In genomic region chr14:61460853-61461611, GRCh38 we compare ENCODE assay signal across 9 cellular contexts.
DNase-seq lines count a peak whose midpoint lies in the region; ATAC-seq and TF ChIP-seq lines count a peak whose summit lies in the region.
"Had no signal": no experiment of that assay in that cellular context is flagged by ENCODE, and none has a peak within 500 bp of the region (broad histone marks: within the 10 kb centered on the region; RNA-seq: fewer than 3 reads in every experiment).

No MANE protein-coding gene starts in this region.

- H3K4me3 Mint-ChIP-seq in activated CD8-positive, alpha-beta T cell treated with anti-CD3 and anti-CD28 coated beads for 36 hours, result peak overlapping the region; percentile 4

- CTCF ChIA-PET in activated CD8-positive, alpha-beta T cell treated with anti-CD3 and anti-CD28 coated beads for 36 hours (lab: Charles Lee), result interaction anchor here (0.6 to 5.3 kb wide), 40 partner anchors 9 to 433 kb away, joined by 3 to 62 read pairs (median 4); partner anchors contain the start of gene SNAPC1

- H3K27me3 ChIP-seq in stomach, result no peaks in the 10 kb centered on the region
- H3K27me3 ChIP-seq: tibial nerve had no signal

- peaks cover 68% of the 10 kb centered on the region for H3K4me1 Mint-ChIP-seq in activated CD8-positive, alpha-beta T cell treated with anti-CD3 and anti-CD28 coated beads for 36 hours (ENCODE audit: low read depth)

- no peak overlapping the region for H3K27ac ChIP-seq in stomach
- H3K27ac ChIP-seq: tibial nerve had no signal

- H3K4me1 ChIP-seq in stomach, result peaks cover 0 to 36% (median 5%) of the 10 kb centered on the region in 4 donors
- H3K4me1 ChIP-seq: tibial nerve had no signal

- in situ Hi-C loops in Caki2 (cut with HindIII; ENCODE audit: low pct_unique_long_range_greater_than_20kb, low sequenced_read_pairs), result no loop called here

- TF ChIP-seq EP300 in stomach (IDR thresholded peaks at IDR 0.05), result no peak

- peaks cover 9% of the 10 kb centered on the region for H3K9me3 Mint-ChIP-seq in activated CD8-positive, alpha-beta T cell treated with anti-CD3 and anti-CD28 coated beads for 36 hours

- TF ChIP-seq POLR2A in stomach (IDR thresholded peaks at IDR 0.05), result no peak

- WGBS in stomach, 5 donors, result 69 to 78% (median 75%) methylated on average over 14 of the region's 14 CpGs

- POLR2A ChIA-PET in activated CD8-positive, alpha-beta T cell treated with anti-CD3 and anti-CD28 coated beads for 36 hours (lab: Charles Lee), result interaction anchor here (0.6 to 2.4 kb wide), 11 partner anchors 8 to 1310 kb away, joined by 3 to 12 read pairs (median 3); partner anchors contain the start of gene HIF1A

- H3K27me3 Mint-ChIP-seq in activated CD8-positive, alpha-beta T cell treated with anti-CD3 and anti-CD28 coated beads for 36 hours, result no peaks in the 10 kb centered on the region

- intact Hi-C loops in activated CD8-positive, alpha-beta T cell treated with anti-CD3 and anti-CD28 coated beads for 36 hours (cut with micrococcal nuclease), result loop anchor here (2.0 to 10.0 kb wide), 2 partner anchors 376 to 664 kb away; no protein-coding TSS in a partner anchor
- intact Hi-C loops in stomach (cut with DNase I; ENCODE audit: low total_unique reads), result loop anchor here (10.0 kb wide), 1 partner anchor 274 kb away; no protein-coding TSS in a partner anchor

- peak; percentile 87 for ATAC-seq in activated CD8-positive, alpha-beta T cell treated with anti-CD3 and anti-CD28 coated beads for 36 hours
- no peak for ATAC-seq in GM19452 (IDR thresholded peaks at IDR 0.05; ENCODE audit: unreplicated experiment)
- ATAC-seq in GM18909 (IDR thresholded peaks at IDR 0.05; ENCODE audit: poor library complexity, unreplicated experiment), result no peak

- peaks cover 0 to 20% (median 17%) of the 10 kb centered on the region in 4 donors for H3K36me3 ChIP-seq in stomach

- H3K4me3 ChIP-seq in stomach, result no peak overlapping the region
- H3K4me3 ChIP-seq: tibial nerve had no signal

- H3K36me3 Mint-ChIP-seq in activated CD8-positive, alpha-beta T cell treated with anti-CD3 and anti-CD28 coated beads for 36 hours (ENCODE audit: low read depth), result peaks cover 86% of the 10 kb centered on the region

- TF ChIP-seq CTCF in activated CD8-positive, alpha-beta T cell treated with anti-CD3 and anti-CD28 coated beads for 36 hours (IDR thresholded peaks at IDR 0.05), result no peak
- no peak for TF ChIP-seq CTCF in stomach (IDR thresholded peaks at IDR 0.05)

- peak overlapping the region; percentile 97 for H3K27ac Mint-ChIP-seq in activated CD8-positive, alpha-beta T cell treated with anti-CD3 and anti-CD28 coated beads for 36 hours

- peak; percentile 27 for DNase-seq in Caki2 (ENCODE audit: low read depth)
- DNase-seq in NCI-H1105 treated with DMSO at 0.1 percent for 48 hours (lab: John Stamatoyannopoulos, UW), result peak; percentile 46
- DNase-seq in activated CD8-positive, alpha-beta T cell treated with anti-CD3 and anti-CD28 coated beads for 36 hours, result peak; percentile 87
- DNase-seq in kidney tubule cell (ENCODE audit: low spot score), result peak; percentile 92
- no peak for DNase-seq in stomach
- no peak for DNase-seq in SIG-M5 (lab: John Stamatoyannopoulos, UW)

- no peaks in the 10 kb centered on the region for H3K9me3 ChIP-seq in stomach
- H3K9me3 ChIP-seq: tibial nerve had no signal

Comparison
In these comparisons a context has a peak if more than half of its experiments do, and no peak if none do; other contexts are left out.
1. DNase-seq: peak in Caki2 (single experiment), NCI-H1105 treated with DMSO at 0.1 percent for 48 hours (single experiment), activated CD8-positive, alpha-beta T cell treated with anti-CD3 and anti-CD28 coated beads for 36 hours (single experiment) and kidney tubule cell (single experiment); none in stomach (single experiment) and SIG-M5 (single experiment).